Comparison of ENCODE assay signal across 9 cellular contexts in genomic region chrX:49840679-49841078, GRCh38. TPM values are rescaled to one million over a fixed set of nuclear protein-coding genes. Genes with fewer than 3 reads are reported as not detected.
DNase-seq lines count a peak whose midpoint lies in the region; ATAC-seq and TF ChIP-seq lines count a peak whose summit lies in the region.
"Had no signal": no experiment of that assay in that cellular context is flagged by ENCODE, and none has a peak within 500 bp of the region (broad histone marks: within the 10 kb centered on the region; RNA-seq: fewer than 3 reads in every experiment).

No MANE protein-coding gene starts in this region.

- H3K9ac ChIP-seq in Loucy (ENCODE audit: low read depth, low read length, poor library complexity, severe bottlenecking) = no peak overlapping the region
- H3K9ac ChIP-seq: BLaER1 had no signal

- H3K4me2 ChIP-seq in Loucy (ENCODE audit: low read depth, low read length, poor library complexity, severe bottlenecking) (no peak overlapping the region), hepatocyte (no peak overlapping the region)
- H3K4me2 ChIP-seq: BLaER1 had no signal

- H3F3A ChIP-seq in Loucy (ENCODE audit: low read depth) = no peaks in the 10 kb centered on the region

- WGBS in hepatocyte (ENCODE audit: low lambda C conversion rate, missing lambda C conversion rate) = 52% methylated on average over 3 of the region's 3 CpGs

- CTCF ChIA-PET in RWPE1 (lab: Yijun Ruan, JAX) = interaction anchor here (0.6 kb wide), 2 partner anchors 9 to 654 kb away, joined by 3 read pairs; no protein-coding TSS in a partner anchor

- H3K9me2 ChIP-seq in Loucy (replicated peaks; ENCODE audit: low read depth, low read length) = no peaks in the 10 kb centered on the region
- no peaks in the 10 kb centered on the region for H3K9me2 ChIP-seq in hepatocyte (replicated peaks; ENCODE audit: insufficient read depth)

- H3K27me3 ChIP-seq in Loucy (ENCODE audit: insufficient read depth, low read length, poor library complexity, severe bottlenecking) (no peaks in the 10 kb centered on the region), hepatocyte (no peaks in the 10 kb centered on the region)

- H3K36me3 ChIP-seq in Loucy (ENCODE audit: insufficient read depth, low read length) (no peaks in the 10 kb centered on the region), hepatocyte (replicated peaks; ENCODE audit: insufficient read depth, low read depth) (no peaks in the 10 kb centered on the region)
- H3K36me3 ChIP-seq: BLaER1 had no signal

- no peak overlapping the region for H3K4me3 ChIP-seq in Loucy (ENCODE audit: low read length, poor library complexity, severe bottlenecking)
- H3K4me3 ChIP-seq in hepatocyte = no peak overlapping the region
- H3K4me3 ChIP-seq in skeletal muscle cell (ENCODE audit: low read depth, low read length) = no peak overlapping the region
- H3K4me3 ChIP-seq: BLaER1 had no signal

- H3K79me2 ChIP-seq in Loucy (ENCODE audit: insufficient read depth, low read length) = no peaks in the 10 kb centered on the region
- no peaks in the 10 kb centered on the region for H3K79me2 ChIP-seq in hepatocyte

- no peaks in the 10 kb centered on the region for H3K9me3 ChIP-seq in Loucy (ENCODE audit: insufficient read depth, low read depth, low read length)
- H3K9me3 ChIP-seq in hepatocyte (ENCODE audit: low read depth) = no peaks in the 10 kb centered on the region
- H3K9me3 ChIP-seq: BLaER1 had no signal

- POLR2A ChIA-PET in RWPE1 (lab: Yijun Ruan, JAX; ENCODE audit: low non-redundant PET) = no interaction called here

- no peaks in the 10 kb centered on the region for H3K4me1 ChIP-seq in Loucy (ENCODE audit: insufficient read depth, low read length, poor library complexity, severe bottlenecking)
- no peaks in the 10 kb centered on the region for H3K4me1 ChIP-seq in hepatocyte (ENCODE audit: insufficient read depth)
- H3K4me1 ChIP-seq: BLaER1 had no signal

- TF ChIP-seq CTCF in Loucy (conservative IDR thresholded peaks at IDR 0.05; ENCODE audit: low read length) = peak; percentile 58
- TF ChIP-seq CTCF in RWPE1 (conservative IDR thresholded peaks at IDR 0.05; ENCODE audit: low read depth) = peak; percentile 18; the same call in 1 of the 2 replicates
- TF ChIP-seq CTCF in hepatocyte (IDR thresholded peaks at IDR 0.05; ENCODE audit: poor library complexity) = peak; percentile 57

- no peak for ATAC-seq in GM18519 (IDR thresholded peaks at IDR 0.05; ENCODE audit: low FRiP score, unreplicated experiment)

- H3K27ac ChIP-seq in RWPE1 = no peak overlapping the region
- H3K27ac ChIP-seq in hepatocyte = peak overlapping the region; percentile 41
- H3K27ac ChIP-seq: BLaER1 had no signal

- DNase-seq in SKM-1 treated with dmso at 0.1 percent for 144 hours (lab: John Stamatoyannopoulos, UW; ENCODE audit: unreplicated experiment) (peak; percentile 6), SKM-1 (lab: John Stamatoyannopoulos, UW; ENCODE audit: unreplicated experiment) (no peak), RWPE1 (ENCODE audit: low spot score) (peak; percentile 39), hepatocyte (ENCODE audit: low spot score) (peak; percentile 89), skeletal muscle cell (ENCODE audit: low read depth) (peak; percentile 4)
- DNase-seq in activated naive CD8-positive, alpha-beta T cell treated with anti-CD3 and anti-CD28 coated beads, Interleukin-2, amount 50 U/mL, for 16 hours (ENCODE audit: low read depth, low spot score) = peak; percentile 2

- no peak overlapping the region for H2AFZ ChIP-seq in Loucy (ENCODE audit: low read length)
- no peak overlapping the region for H2AFZ ChIP-seq in hepatocyte

- H4K20me1 ChIP-seq in Loucy (ENCODE audit: insufficient read depth, low read length, poor library complexity, severe bottlenecking) (no peaks in the 10 kb centered on the region), hepatocyte (ENCODE audit: insufficient read depth, poor library complexity, severe bottlenecking) (no peaks in the 10 kb centered on the region)

RNA-seq across cellular contexts. Expression of gene PAGE4, which starts 11.6 kb away (rescaled TPM):
- 1.0 TPM in 1 of 2 replicates, not detected in the other for total RNA-seq in hepatocyte
- 0.63 and 1.8 TPM in 2 replicates for polyA plus RNA-seq in hepatocyte

RNA-seq across cellular contexts. Expression of gene USP27X, which starts 38.6 kb away (rescaled TPM):
- 5.6 and 6.1 TPM in 2 replicates for total RNA-seq in hepatocyte
- polyA plus RNA-seq in hepatocyte = 1.0 and 1.3 TPM in 2 replicates
